In the genomic region with DNA sequence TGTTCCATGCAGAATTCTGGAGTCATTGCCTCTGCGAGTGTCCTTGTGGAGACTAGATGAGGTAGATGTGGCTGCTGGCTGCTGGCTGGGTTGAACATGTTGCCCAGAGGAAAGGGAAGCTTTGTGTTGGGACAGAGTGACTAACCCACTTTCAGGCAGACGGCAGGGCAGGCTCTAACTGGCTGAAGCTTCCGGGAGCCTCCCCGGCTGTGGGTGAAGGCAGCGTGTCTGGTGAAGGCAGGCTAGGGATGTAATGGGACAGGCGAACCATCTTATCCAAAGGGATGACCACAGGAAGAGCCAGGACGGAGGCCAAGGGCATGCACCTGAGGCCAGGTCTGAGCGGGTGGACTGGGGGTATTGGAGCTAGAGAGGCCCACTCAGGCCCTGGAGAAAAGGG, we compare ENCODE assay signal across 11 cellular contexts. TPM values are rescaled to one million over a fixed set of nuclear protein-coding genes. Genes with fewer than 3 reads are reported as not detected.
DNase-seq lines count a peak whose midpoint lies in the region; ATAC-seq, FAIRE-seq and TF ChIP-seq lines count a peak whose summit lies in the region.
"Had no signal": no experiment of that assay in that cellular context is flagged by ENCODE, and none has a peak within 500 bp of the region (broad histone marks: within the 10 kb centered on the region; RNA-seq: fewer than 3 reads in every experiment).

No MANE protein-coding gene starts in this region.

- H3K4me3 ChIP-seq in kidney (ENCODE audit: low read length in 2 of 2) = no peak overlapping the region
- H3K4me3 ChIP-seq in colonic mucosa = no peak overlapping the region

- no peaks in the 10 kb centered on the region for H3K79me1 ChIP-seq in H9 (ENCODE audit: insufficient read depth, low read depth, low read length, poor library complexity, severe bottlenecking)

- no peak overlapping the region for H2BK12ac ChIP-seq in H9 (ENCODE audit: insufficient read length, low read depth, low read length)

- no peaks in the 10 kb centered on the region for H3K4me1 ChIP-seq in kidney (ENCODE audit: control insufficient read depth in 1 of 2, insufficient read depth in 1 of 2, low read depth in 1 of 2, low read length in 2 of 2)
- no peaks in the 10 kb centered on the region for H3K4me1 ChIP-seq in H9 (ENCODE audit: insufficient read depth, low read length)
- peaks cover 5% of the 10 kb centered on the region for H3K4me1 ChIP-seq in colonic mucosa

- peaks cover 52% of the 10 kb centered on the region for H3K4me1 Mint-ChIP-seq in activated T-helper 1 cell treated with anti-CD3 and anti-CD28 coated beads, Interleukin-12 subunit alpha, Interleukin-12 subunit beta, Interleukin-2, Interleukin-4 antibody, amounts not matched to agents 30 ng/mL and 10 ng/mL and 1 ng/mL, durations not matched to agents 14 hours and 24 hours and 36 hours (ENCODE audit: low read depth)
- peaks cover 7 to 12% of the 10 kb centered on the region in 2 experiments for H3K4me1 Mint-ChIP-seq in H9

- H3K79me2 ChIP-seq in H9 (ENCODE audit: insufficient read depth, low read length) = no peaks in the 10 kb centered on the region

- H3T11ph ChIP-seq in H9 (ENCODE audit: low read length) = no peak overlapping the region

- no peak overlapping the region for H2AFZ ChIP-seq in H9 (ENCODE audit: low read length)

- no peak overlapping the region for H4K5ac ChIP-seq in H9 (ENCODE audit: insufficient read length, low read depth, low read length)

- H3K9me3 Mint-ChIP-seq in activated T-helper 1 cell treated with anti-CD3 and anti-CD28 coated beads, Interleukin-12 subunit alpha, Interleukin-12 subunit beta, Interleukin-2, Interleukin-4 antibody, amounts not matched to agents 30 ng/mL and 10 ng/mL and 1 ng/mL, durations not matched to agents 14 hours and 24 hours and 36 hours = peaks cover 4% of the 10 kb centered on the region
- no peaks in the 10 kb centered on the region for H3K9me3 Mint-ChIP-seq in H9

- TF ChIP-seq CTCF in kidney (IDR thresholded peaks at IDR 0.05; ENCODE audit: borderline replicate concordance, extremely low read depth, insufficient read depth) (no peak), H9 (conservative IDR thresholded peaks at IDR 0.05) (no peak), colonic mucosa (IDR thresholded peaks at IDR 0.05) (no peak)

- WGBS in H9 (ENCODE audit: extremely low coverage, insufficient read length, low lambda C conversion rate) = no CpG with 5 or more reads among the region's 8 CpGs

- H2BK20ac ChIP-seq in H9 (ENCODE audit: low read depth, low read length, poor library complexity, severe bottlenecking) = no peak overlapping the region

- H3K27me3 ChIP-seq in H9 (ENCODE audit: insufficient read depth, low read length) (no peaks in the 10 kb centered on the region), colonic mucosa (no peaks in the 10 kb centered on the region)

- no peaks in the 10 kb centered on the region for H3K9me3 ChIP-seq in KOPT-K1 (ENCODE audit: insufficient read depth, low read length, poor library complexity, severe bottlenecking)
- no peaks in the 10 kb centered on the region for H3K9me3 ChIP-seq in kidney (ENCODE audit: control insufficient read depth in 1 of 2, low read length in 2 of 2)
- no peaks in the 10 kb centered on the region for H3K9me3 ChIP-seq in H9 (ENCODE audit: control insufficient read depth, low read depth, low read length)
- no peaks in the 10 kb centered on the region for H3K9me3 ChIP-seq in colonic mucosa

- H2AK5ac ChIP-seq in H9 (ENCODE audit: insufficient read length, low read length) = no peak overlapping the region

- no peak overlapping the region for H3K23ac ChIP-seq in H9 (ENCODE audit: insufficient read length, low read depth, low read length)

- H3K27ac Mint-ChIP-seq in activated T-helper 1 cell treated with anti-CD3 and anti-CD28 coated beads, Interleukin-12 subunit alpha, Interleukin-12 subunit beta, Interleukin-2, Interleukin-4 antibody, amounts not matched to agents 30 ng/mL and 10 ng/mL and 1 ng/mL, durations not matched to agents 14 hours and 24 hours and 36 hours = peak overlapping the region; percentile 86
- peak overlapping the region in 1 of 3 experiments; percentile 54; a peak in 2 of 7 replicates for H3K27ac Mint-ChIP-seq in H9

- peaks cover 5% of the 10 kb centered on the region for H3K27me3 Mint-ChIP-seq in activated T-helper 1 cell treated with anti-CD3 and anti-CD28 coated beads, Interleukin-12 subunit alpha, Interleukin-12 subunit beta, Interleukin-2, Interleukin-4 antibody, amounts not matched to agents 30 ng/mL and 10 ng/mL and 1 ng/mL, durations not matched to agents 14 hours and 24 hours and 36 hours (ENCODE audit: insufficient read depth)
- H3K27me3 Mint-ChIP-seq in H9 (ENCODE audit: low read depth) = peaks cover 1% of the 10 kb centered on the region; the same call in 1 of the 2 replicates

- no peaks in the 10 kb centered on the region for H3K23me2 ChIP-seq in H9 (ENCODE audit: insufficient read length, low read depth, low read length, poor library complexity, severe bottlenecking)

- no peak overlapping the region for H2BK120ac ChIP-seq in H9 (ENCODE audit: low read depth, low read length, poor library complexity, severe bottlenecking)

- H4K8ac ChIP-seq in H9 (replicated peaks; ENCODE audit: insufficient read length, low read depth, low read length) = no peak overlapping the region

- peaks cover 32% of the 10 kb centered on the region for H3K36me3 Mint-ChIP-seq in activated T-helper 1 cell treated with anti-CD3 and anti-CD28 coated beads, Interleukin-12 subunit alpha, Interleukin-12 subunit beta, Interleukin-2, Interleukin-4 antibody, amounts not matched to agents 30 ng/mL and 10 ng/mL and 1 ng/mL, durations not matched to agents 14 hours and 24 hours and 36 hours (ENCODE audit: low read depth)
- H3K36me3 Mint-ChIP-seq in H9 (ENCODE audit: insufficient read depth in 1 of 3, low read depth in 3 of 3) = no peaks in the 10 kb centered on the region

- no peak overlapping the region for H3K4ac ChIP-seq in H9 (ENCODE audit: low read depth, low read length)

- no peak overlapping the region for H2BK15ac ChIP-seq in H9 (ENCODE audit: low read depth, low read length)

- peak overlapping the region; percentile 88 for H3K27ac ChIP-seq in KOPT-K1 (ENCODE audit: low read depth, low read length, poor library complexity, severe bottlenecking)
- no peak overlapping the region for H3K27ac ChIP-seq in kidney (ENCODE audit: low read depth in 2 of 2, low read length in 2 of 2)
- no peak overlapping the region for H3K27ac ChIP-seq in H9 (ENCODE audit: insufficient read length, low read depth, low read length)
- no peak overlapping the region for H3K27ac ChIP-seq in colonic mucosa

- H4K91ac ChIP-seq in H9 (ENCODE audit: insufficient read length, low read depth, low read length) = no peak overlapping the region

- H3K4me2 ChIP-seq in H9 (ENCODE audit: insufficient read depth, insufficient read length, low read length) = no peak overlapping the region

- H3K18ac ChIP-seq in H9 (ENCODE audit: insufficient read length, low read depth, low read length) = no peak overlapping the region

- ATAC-seq in GM19035 (IDR thresholded peaks at IDR 0.05; ENCODE audit: unreplicated experiment) = no peak

- intact Hi-C loops in activated T-helper 1 cell treated with anti-CD3 and anti-CD28 coated beads, Interleukin-12 subunit alpha, Interleukin-12 subunit beta, Interleukin-2, Interleukin-4 antibody, amounts not matched to agents 30 ng/mL and 10 ng/mL and 1 ng/mL, durations not matched to agents 14 hours and 24 hours and 36 hours (cut with micrococcal nuclease) = no loop called here
- intact Hi-C loops in kidney (cut with DNase I) = no loop called here
- intact Hi-C loops in colonic mucosa (cut with DNase I) = no loop called here

- no peak overlapping the region for H3K9ac ChIP-seq in kidney (ENCODE audit: low read length in 2 of 2)
- no peak overlapping the region for H3K9ac ChIP-seq in H9 (ENCODE audit: extremely low read depth, insufficient read length, low read length)
- no peak overlapping the region for H3K9ac ChIP-seq in colonic mucosa (ENCODE audit: low read depth in 2 of 2, low read length in 2 of 2)

- peak overlapping the region; percentile 67 for H3K4me3 Mint-ChIP-seq in activated T-helper 1 cell treated with anti-CD3 and anti-CD28 coated beads, Interleukin-12 subunit alpha, Interleukin-12 subunit beta, Interleukin-2, Interleukin-4 antibody, amounts not matched to agents 30 ng/mL and 10 ng/mL and 1 ng/mL, durations not matched to agents 14 hours and 24 hours and 36 hours
- H3K4me3 Mint-ChIP-seq in H9 = no peak overlapping the region

- no peak overlapping the region; the same call in 1 of the 2 replicates for H3K14ac ChIP-seq in H9 (ENCODE audit: insufficient read depth, low read length)

- H3K36me3 ChIP-seq in KOPT-K1 (ENCODE audit: insufficient read depth, low read length) (no peaks in the 10 kb centered on the region), kidney (ENCODE audit: control insufficient read depth in 1 of 2, insufficient read depth in 2 of 2, low read length in 2 of 2) (peaks cover 0 to 8% of the 10 kb centered on the region in 2 donors), colonic mucosa (no peaks in the 10 kb centered on the region)

- no peaks in the 10 kb centered on the region for H4K20me1 ChIP-seq in H9 (ENCODE audit: control insufficient read depth, insufficient read depth, insufficient read length)

- H3K56ac ChIP-seq in H9 (ENCODE audit: insufficient read length, low read depth, low read length) = no peak overlapping the region

- FAIRE-seq in kidney (lab: Jason Lieb, UNC) = no peak
- FAIRE-seq: HTR-8/SVneo had no signal

- no peak overlapping the region for H2BK5ac ChIP-seq in H9 (ENCODE audit: insufficient read length, low read length)

- peak; percentile 29 for DNase-seq in AG08396 (ENCODE audit: low spot score)
- DNase-seq in activated T-helper 1 cell treated with anti-CD3 and anti-CD28 coated beads, Interleukin-12 subunit alpha, Interleukin-12 subunit beta, Interleukin-2, Interleukin-4 antibody, amounts not matched to agents 30 ng/mL and 10 ng/mL and 1 ng/mL, durations not matched to agents 14 hours and 24 hours and 36 hours (ENCODE audit: low spot score) = no peak
- peak; percentile 55 for DNase-seq in kidney
- DNase-seq in H9 = no peak
- DNase-seq in NCI-H82 (lab: John Stamatoyannopoulos, UW) = no peak
- DNase-seq in colonic mucosa = no peak
- DNase-seq: NCI-H510A, posterior cingulate gyrus had no signal

RNA-seq across cellular contexts. Expression of a gene that starts 16.0 kb away (rescaled TPM):
- total RNA-seq in activated T-helper 1 cell treated with anti-CD3 and anti-CD28 coated beads, Interleukin-12 subunit alpha, Interleukin-12 subunit beta, Interleukin-2, Interleukin-4 antibody, amounts not matched to agents 30 ng/mL and 10 ng/mL and 1 ng/mL, durations not matched to agents 14 hours and 24 hours and 36 hours = 0.44 and 0.91 TPM in 2 replicates
- total RNA-seq in kidney (1.6 TPM), H9 (2021) (0.57 and 0.64 TPM in 2 replicates), colonic mucosa (under 1 TPM; 0.40 to 0.82 TPM)
- polyA plus RNA-seq in kidney (ENCODE audit: insufficient read depth, low read depth, low replicate concordance) = 2.1 TPM

RNA-seq across cellular contexts. Expression of a gene that starts 30.5 kb away (rescaled TPM):
- 16.0 and 18.1 TPM in 2 replicates for total RNA-seq in activated T-helper 1 cell treated with anti-CD3 and anti-CD28 coated beads, Interleukin-12 subunit alpha, Interleukin-12 subunit beta, Interleukin-2, Interleukin-4 antibody, amounts not matched to agents 30 ng/mL and 10 ng/mL and 1 ng/mL, durations not matched to agents 14 hours and 24 hours and 36 hours
- total RNA-seq in kidney (13.3 TPM), H9 (2021) (3.7 and 5.5 TPM in 2 replicates), colonic mucosa (100 to 1,000 TPM in 1 of 2 donors, 10 to 100 TPM in 1; 57.8 to 200 TPM)
- polyA plus RNA-seq in kidney (ENCODE audit: insufficient read depth, low read depth, low replicate concordance) = 4.9 TPM

RNA-seq across cellular contexts. Expression of a gene that starts 51.7 kb away (rescaled TPM):
- total RNA-seq in activated T-helper 1 cell treated with anti-CD3 and anti-CD28 coated beads, Interleukin-12 subunit alpha, Interleukin-12 subunit beta, Interleukin-2, Interleukin-4 antibody, amounts not matched to agents 30 ng/mL and 10 ng/mL and 1 ng/mL, durations not matched to agents 14 hours and 24 hours and 36 hours = 54.0 and 55.6 TPM in 2 replicates
- total RNA-seq in kidney (42.6 TPM), H9 (2021) (47.1 and 53.8 TPM in 2 replicates), colonic mucosa (10 to 100 TPM; 30.8 to 34.8 TPM)
- polyA plus RNA-seq in kidney (ENCODE audit: insufficient read depth, low read depth, low replicate concordance) = 33.6 TPM

Comparison
In these comparisons a context has a peak if more than half of its experiments do, and no peak if none do; other contexts are left out.
1. DNase-seq: peak in AG08396 (single experiment) and kidney (single experiment); none in activated T-helper 1 cell treated with anti-CD3 and anti-CD28 coated beads, Interleukin-12 subunit alpha, Interleukin-12 subunit beta, Interleukin-2, Interleukin-4 antibody, amounts not matched to agents 30 ng/mL and 10 ng/mL and 1 ng/mL, durations not matched to agents 14 hours and 24 hours and 36 hours (single experiment), H9 (single experiment), NCI-H82 (single experiment) and colonic mucosa (single experiment).